In genomic region chr9:127065592-127065991, GRCh38 we compare ENCODE assay signal across 21 cellular contexts. TPM values are rescaled to one million over a fixed set of nuclear protein-coding genes. Genes with fewer than 3 reads are reported as not detected.
DNase-seq lines count a peak whose midpoint lies in the region; ATAC-seq and TF ChIP-seq lines count a peak whose summit lies in the region.
"Had no signal": no experiment of that assay in that cellular context is flagged by ENCODE, and none has a peak within 500 bp of the region (broad histone marks: within the 10 kb centered on the region; RNA-seq: fewer than 3 reads in every experiment).

No MANE protein-coding gene starts in this region.

- H4K20me1 ChIP-seq in fibroblast of lung (ENCODE audit: control insufficient read depth, extremely low read depth, insufficient read depth, low read length), result no peaks in the 10 kb centered on the region

- peaks cover 7% of the 10 kb centered on the region for H3K4me1 Mint-ChIP-seq in type B pancreatic cell (ENCODE audit: unreplicated experiment)
- H3K4me1 Mint-ChIP-seq: neural progenitor cell had no signal

- H3K27me3 Mint-ChIP-seq in type B pancreatic cell, result no peaks in the 10 kb centered on the region
- H3K27me3 Mint-ChIP-seq: activated B cell treated with CpG ODN at 0.5 μM for 24 hours; activated CD8-positive, alpha-beta memory T cell treated with anti-CD3 and anti-CD28 coated beads, Interleukin-2, amount 10 ng/mL, durations not matched to agents 7 days and 5 days; CD4-positive, CD25-positive, alpha-beta regulatory T cell; IgD-negative memory B cell; memory B cell had no signal

- H3K79me2 ChIP-seq in fibroblast of lung (ENCODE audit: control insufficient read depth, insufficient read depth, low read length), result no peaks in the 10 kb centered on the region

- H3K4me1 ChIP-seq in fibroblast of lung (ENCODE audit: control insufficient read depth, extremely low read depth, insufficient read depth, low read length), result peaks cover 6% of the 10 kb centered on the region
- H3K4me1 ChIP-seq: gastrocnemius medialis, neural progenitor cell, right lobe of liver had no signal

- DNase-seq in ELR (ENCODE audit: low read depth), result peak; percentile 77
- peak; percentile 40 for DNase-seq in RPMI7951 (ENCODE audit: low read depth)
- peak; percentile 47 to 62 for DNase-seq in fibroblast of lung (ENCODE audit: low read depth in 2 of 2)
- DNase-seq in pulmonary artery endothelial cell (ENCODE audit: low read depth, low spot score), result peak; percentile 89
- DNase-seq in HK-2 (ENCODE audit: unreplicated experiment), result no peak
- no peak for DNase-seq in type B pancreatic cell (ENCODE audit: extremely low spot score, unreplicated experiment)
- no peak for DNase-seq in coronary artery (ENCODE audit: low spot score)
- DNase-seq: activated B cell treated with CpG ODN at 0.5 μM for 24 hours; activated CD8-positive, alpha-beta memory T cell treated with anti-CD3 and anti-CD28 coated beads, Interleukin-2, amount 10 ng/mL, durations not matched to agents 7 days and 5 days; activated effector memory CD4-positive, alpha-beta T cell treated with anti-CD3 and anti-CD28 coated beads, Interleukin-2, amount 50 U/mL, for 16 hours; CD4-positive, CD25-positive, alpha-beta regulatory T cell; effector CD4-positive, alpha-beta T cell; gastrocnemius medialis; right lobe of liver; stimulated activated CD4-positive, alpha-beta T cell treated with anti-CD3 and anti-CD28 coated beads, Interleukin-4, amount 100 ng/mL, for 1 hour had no signal

- H3K9me3 Mint-ChIP-seq in type B pancreatic cell, result peaks cover 7% of the 10 kb centered on the region
- H3K9me3 Mint-ChIP-seq: activated B cell treated with CpG ODN at 0.5 μM for 24 hours, neural progenitor cell had no signal

- H3K27ac ChIP-seq in fibroblast of lung (ENCODE audit: insufficient read depth, low read length) (no peak overlapping the region), coronary artery (no peak overlapping the region)
- H3K27ac ChIP-seq: gastrocnemius medialis, neural progenitor cell, right lobe of liver had no signal

- H3K4me3 ChIP-seq in fibroblast of lung (replicated peaks in 1 of 4; ENCODE audit: control extremely low read depth in 1 of 4, insufficient read depth in 1 of 4, low read depth in 3 of 4, low read length in 4 of 4) (no peak overlapping the region), coronary artery (no peak overlapping the region)
- H3K4me3 ChIP-seq: gastrocnemius medialis, neural progenitor cell, right lobe of liver had no signal

- H3K9me3 ChIP-seq in fibroblast of lung (ENCODE audit: control insufficient read depth, insufficient read depth, low read depth, low read length), result no peaks in the 10 kb centered on the region
- H3K9me3 ChIP-seq: gastrocnemius medialis, right lobe of liver had no signal

- TF ChIP-seq CTCF in fibroblast of lung (conservative IDR thresholded peaks at IDR 0.05 in 1 of 2, IDR thresholded peaks at IDR 0.05 in 1 of 2; ENCODE audit: low read depth in 1 of 2, low read length in 2 of 2) (no peak), type B pancreatic cell (conservative IDR thresholded peaks at IDR 0.05) (no peak), coronary artery (IDR thresholded peaks at IDR 0.05) (no peak)

- H3K4me2 ChIP-seq in fibroblast of lung (ENCODE audit: extremely low read depth, insufficient read depth, low read length), result no peak overlapping the region
- H3K4me2 ChIP-seq: neural progenitor cell had no signal

- H3K36me3 ChIP-seq in fibroblast of lung (ENCODE audit: control insufficient read depth, insufficient read depth, low read length), result no peaks in the 10 kb centered on the region
- H3K36me3 ChIP-seq: gastrocnemius medialis, neural progenitor cell, right lobe of liver had no signal

- ATAC-seq in HG03460 (IDR thresholded peaks at IDR 0.05; ENCODE audit: unreplicated experiment), result no peak
- ATAC-seq: activated CD8-positive, alpha-beta memory T cell treated with anti-CD3 and anti-CD28 coated beads, Interleukin-2, amount 10 ng/mL, durations not matched to agents 7 days and 5 days; gastrocnemius medialis; HCT116 had no signal

- no peak overlapping the region for H2AFZ ChIP-seq in fibroblast of lung (ENCODE audit: low read length)
- H2AFZ ChIP-seq: neural progenitor cell had no signal

- H3K9ac ChIP-seq in fibroblast of lung (ENCODE audit: insufficient read depth, low read length), result no peak overlapping the region
- H3K9ac ChIP-seq: neural progenitor cell had no signal

- peaks cover 11% of the 10 kb centered on the region for H3K36me3 Mint-ChIP-seq in type B pancreatic cell
- H3K36me3 Mint-ChIP-seq: activated CD8-positive, alpha-beta memory T cell treated with anti-CD3 and anti-CD28 coated beads, Interleukin-2, amount 10 ng/mL, durations not matched to agents 7 days and 5 days had no signal

- H3K4me3 Mint-ChIP-seq in type B pancreatic cell, result no peak overlapping the region
- H3K4me3 Mint-ChIP-seq: activated B cell treated with CpG ODN at 0.5 μM for 24 hours; activated CD8-positive, alpha-beta memory T cell treated with anti-CD3 and anti-CD28 coated beads, Interleukin-2, amount 10 ng/mL, durations not matched to agents 7 days and 5 days; CD4-positive, CD25-positive, alpha-beta regulatory T cell; IgD-negative memory B cell; memory B cell; neural progenitor cell had no signal

- no peaks in the 10 kb centered on the region for H3K27me3 ChIP-seq in fibroblast of lung (ENCODE audit: control insufficient read depth, insufficient read depth, low read length)
- H3K27me3 ChIP-seq: gastrocnemius medialis, neural progenitor cell, right lobe of liver had no signal

- no peak overlapping the region for H3K27ac Mint-ChIP-seq in type B pancreatic cell
- H3K27ac Mint-ChIP-seq: activated B cell treated with CpG ODN at 0.5 μM for 24 hours; activated CD8-positive, alpha-beta memory T cell treated with anti-CD3 and anti-CD28 coated beads, Interleukin-2, amount 10 ng/mL, durations not matched to agents 7 days and 5 days; IgD-negative memory B cell; memory B cell; neural progenitor cell had no signal

RNA-seq across cellular contexts. Expression of gene ANGPTL2, which starts 56.8 kb away (rescaled TPM):
- total RNA-seq in RPMI7951 (2014; rRNA removed; shearing (Covaris generic)), result 36.3 and 47.8 TPM in 2 replicates
- total RNA-seq in fibroblast of lung, result 108 and 163 TPM in 2 replicates
- polyA plus RNA-seq in fibroblast of lung, result 56.9 and 128 TPM in 2 replicates
- polyA plus RNA-seq in fibroblast of lung (2012), result 57.6 and 130 TPM in 2 replicates
- polyA minus RNA-seq in fibroblast of lung (ENCODE audit: low replicate concordance), result 60.0 and 118 TPM in 2 replicates
- 15.5 and 17.8 TPM in 2 replicates for total RNA-seq in pulmonary artery endothelial cell
- 5.4 and 20.6 TPM in 2 replicates for total RNA-seq in type B pancreatic cell (ENCODE audit: low replicate concordance)
- total RNA-seq: activated B cell treated with CpG ODN at 0.5 μM for 24 hours; activated CD8-positive, alpha-beta memory T cell treated with anti-CD3 and anti-CD28 coated beads, Interleukin-2, amount 10 ng/mL, durations not matched to agents 7 days and 5 days; CD4-positive, CD25-positive, alpha-beta regulatory T cell; T-helper 1 cell treated with Interleukin-12 subunit alpha and Interleukin-12 subunit beta and Interleukin-4 antibody, amounts not matched to agents 30 ng/mL and 1 ng/mL, for 36 hours had no signal
- polyA plus RNA-seq: CD4-positive, CD25-positive, alpha-beta regulatory T cell had no signal

Comparison
In these comparisons a context has a peak if more than half of its experiments do, and no peak if none do; other contexts are left out.
1. DNase-seq: peak in ELR (single experiment), RPMI7951 (single experiment), fibroblast of lung (2 of 2) and pulmonary artery endothelial cell (single experiment); none in HK-2 (single experiment), type B pancreatic cell (single experiment) and coronary artery (single experiment).